In the genomic region with DNA sequence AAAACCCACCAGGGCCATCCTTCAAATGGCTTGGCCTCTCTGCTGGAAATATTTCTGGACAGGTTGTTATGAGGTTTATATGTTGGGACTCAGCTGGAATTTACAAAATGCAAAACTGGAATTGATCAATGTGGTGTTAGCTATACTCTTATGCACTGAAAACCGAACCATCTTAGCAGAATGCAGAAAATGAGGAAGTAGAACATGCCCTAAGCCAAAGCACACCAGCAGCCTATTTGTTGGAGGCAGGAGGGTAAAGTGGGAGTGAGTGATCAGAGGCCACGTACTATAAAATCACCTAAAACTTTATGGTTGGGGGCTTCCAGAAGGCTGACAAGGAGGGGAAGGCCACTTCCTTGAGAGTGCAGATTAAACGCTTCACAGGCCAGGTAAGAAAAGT, we compare ENCODE assay signal across 22 cellular contexts.
"Had no signal": no experiment of that assay in that cellular context is flagged by ENCODE, and none has a peak within 500 bp of the region (broad histone marks: within the 10 kb centered on the region; RNA-seq: fewer than 3 reads in every experiment).

No MANE protein-coding gene starts in this region.

- H3K36me3 Mint-ChIP-seq: neural progenitor cell had no signal

- H3K4me2 ChIP-seq: neural progenitor cell had no signal

- H3K4me1 ChIP-seq: breast epithelium, esophagus squamous epithelium, heart right ventricle, neural progenitor cell, prostate gland, tibial nerve had no signal

- H3K27ac ChIP-seq: breast epithelium, esophagus squamous epithelium, heart right ventricle, neural progenitor cell, prostate gland, skin epidermis, tibial nerve had no signal

- H3K4me1 Mint-ChIP-seq: neural progenitor cell had no signal

- H2AFZ ChIP-seq: neural progenitor cell had no signal

- H3K36me3 ChIP-seq: breast epithelium, esophagus squamous epithelium, heart right ventricle, neural progenitor cell, prostate gland, tibial nerve had no signal

- H3K4me3 ChIP-seq: breast epithelium, esophagus squamous epithelium, heart right ventricle, mucosa of descending colon, neural progenitor cell, prostate gland, skin epidermis, tibial nerve had no signal

- H3K9me3 Mint-ChIP-seq: neural progenitor cell; stimulated activated naive CD8-positive, alpha-beta T cell treated with anti-CD3 and anti-CD28 coated beads, Interleukin-15, Interleukin-2, amounts not matched to agents 100 ng/mL and 50 ng/mL, for 24 hours had no signal

- DNase-seq: activated CD4-positive, alpha-beta T cell treated with anti-CD3 and anti-CD28 coated beads, Interleukin-2, amount 50 U/mL, for 1 hour; activated CD8-positive, alpha-beta memory T cell treated with anti-CD3 and anti-CD28 coated beads for 24 hours; activated CD8-positive, alpha-beta memory T cell treated with anti-CD3 and anti-CD28 coated beads, Interleukin-2, amount 50 U/mL, for 48 hours; activated effector memory CD4-positive, alpha-beta T cell treated with Interleukin-2 at 50 U/mL for 16 hours; activated naive CD4-positive, alpha-beta T cell treated with anti-CD3 and anti-CD28 coated beads, Interleukin-2, amount 50 U/mL, for 16 hours; activated T-cell treated with anti-CD3 and anti-CD28 coated beads, Interleukin-2, amount 50 U/mL, for 48 hours; effector CD8-positive, alpha-beta T cell; esophagus squamous epithelium; heart right ventricle; mesenchymal stem cell; mucosa of descending colon; naive B cell; right cardiac atrium; stimulated activated CD4-positive, alpha-beta T cell treated with anti-CD3 and anti-CD28 coated beads, Interleukin-15, amount 100 ng/mL, for 24 hours; stimulated activated CD4-positive, alpha-beta T cell treated with anti-CD3 and anti-CD28 coated beads, Interleukin-2, amount 100 ng/mL, for 48 hours had no signal

- H3K27ac Mint-ChIP-seq: neural progenitor cell; stimulated activated naive CD8-positive, alpha-beta T cell treated with anti-CD3 and anti-CD28 coated beads, Interleukin-15, Interleukin-2, amounts not matched to agents 100 ng/mL and 50 ng/mL, for 24 hours had no signal

- H3K4me3 Mint-ChIP-seq: naive B cell; neural progenitor cell; stimulated activated naive CD8-positive, alpha-beta T cell treated with anti-CD3 and anti-CD28 coated beads, Interleukin-15, Interleukin-2, amounts not matched to agents 100 ng/mL and 50 ng/mL, for 24 hours had no signal

- ATAC-seq: activated CD4-positive, CD25-positive, alpha-beta regulatory T cell treated with anti-CD3 and anti-CD28 coated beads, Interleukin-2, amount 50 U/mL, for 24 hours; heart right ventricle; mucosa of descending colon; right cardiac atrium had no signal

- H3K9me3 ChIP-seq: breast epithelium, esophagus squamous epithelium, heart right ventricle, mucosa of descending colon, prostate gland had no signal
